In the genomic region with DNA sequence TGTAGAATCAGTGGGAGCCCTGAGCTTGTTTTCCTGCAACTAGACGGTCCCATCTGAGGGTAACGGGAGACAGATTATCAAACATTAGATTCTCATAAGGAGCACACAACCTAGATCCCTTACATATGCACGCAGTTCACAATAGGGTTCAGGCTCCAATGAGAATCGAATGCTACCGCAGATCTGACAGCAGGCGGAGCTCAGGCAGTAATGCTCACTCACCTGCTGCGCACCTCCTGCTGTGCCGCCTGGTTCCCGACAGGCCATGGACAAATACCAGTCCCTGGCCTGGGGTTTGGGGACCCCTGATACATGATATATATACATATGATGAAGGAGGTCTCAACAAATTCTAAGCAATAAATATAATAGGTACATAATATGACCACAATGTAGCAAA, we compare ENCODE assay signal across 21 cellular contexts. TPM values are rescaled to one million over a fixed set of nuclear protein-coding genes. Genes with fewer than 3 reads are reported as not detected.
"Had no signal": no experiment of that assay in that cellular context is flagged by ENCODE, and none has a peak within 500 bp of the region (broad histone marks: within the 10 kb centered on the region; RNA-seq: fewer than 3 reads in every experiment).

No MANE protein-coding gene starts in this region.

- FAIRE-seq: urothelium cell line had no signal

- H3K36me3 ChIP-seq: cardiac muscle cell, left ventricle myocardium inferior, tibial artery had no signal

- H3K4me1 ChIP-seq: left ventricle myocardium inferior, tibial artery had no signal

- H3K27ac ChIP-seq: cardiac muscle cell, epithelial cell of prostate, left ventricle myocardium inferior, tibial artery had no signal

- ATAC-seq: effector memory CD8-positive, alpha-beta T cell had no signal

- H3K4me3 ChIP-seq: cardiac muscle cell, left ventricle myocardium inferior, tibial artery had no signal

- DNase-seq: activated CD4-positive, alpha-beta T cell treated with anti-CD3 and anti-CD28 coated beads, Interleukin-2, amount 10 ng/mL, durations not matched to agents 24 days and 14 days; activated naive CD4-positive, alpha-beta T cell treated with Interleukin-2 at 50 U/mL for 16 hours; activated naive CD8-positive, alpha-beta T cell treated with anti-CD3 and anti-CD28 coated beads, Interleukin-2, amount 10 ng/mL, durations not matched to agents 7 days and 5 days; activated T-cell treated with anti-CD3 and anti-CD28 coated beads for 4 hours; amygdala; effector memory CD8-positive, alpha-beta T cell; foreskin fibroblast; hippocampal formation; kidney glomerular epithelial cell; left ventricle myocardium inferior; mammary epithelial cell; stimulated activated CD4-positive, alpha-beta T cell treated with anti-CD3 and anti-CD28 coated beads, Interleukin-12 subunit alpha, Interleukin-12 subunit beta, amount 100 ng/mL, for 4 hours; stimulated activated CD4-positive, alpha-beta T cell treated with anti-CD3 and anti-CD28 coated beads, Interleukin-1b, Interleukin-23, amount 100 ng/mL, for 48 hours; stimulated activated naive CD4-positive, alpha-beta T cell treated with Interleukin-2 at 50 U/mL for 16 hours; T-helper 1 cell; T1000; tibial artery had no signal

- H3K9me3 ChIP-seq: tibial artery had no signal

RNA-seq across cellular contexts. Expression of a gene that starts 50.2 kb away (rescaled TPM):
- total RNA-seq: osteoblast had no signal
